8 cellular contexts compared by ENCODE assay signal in the genomic region with DNA sequence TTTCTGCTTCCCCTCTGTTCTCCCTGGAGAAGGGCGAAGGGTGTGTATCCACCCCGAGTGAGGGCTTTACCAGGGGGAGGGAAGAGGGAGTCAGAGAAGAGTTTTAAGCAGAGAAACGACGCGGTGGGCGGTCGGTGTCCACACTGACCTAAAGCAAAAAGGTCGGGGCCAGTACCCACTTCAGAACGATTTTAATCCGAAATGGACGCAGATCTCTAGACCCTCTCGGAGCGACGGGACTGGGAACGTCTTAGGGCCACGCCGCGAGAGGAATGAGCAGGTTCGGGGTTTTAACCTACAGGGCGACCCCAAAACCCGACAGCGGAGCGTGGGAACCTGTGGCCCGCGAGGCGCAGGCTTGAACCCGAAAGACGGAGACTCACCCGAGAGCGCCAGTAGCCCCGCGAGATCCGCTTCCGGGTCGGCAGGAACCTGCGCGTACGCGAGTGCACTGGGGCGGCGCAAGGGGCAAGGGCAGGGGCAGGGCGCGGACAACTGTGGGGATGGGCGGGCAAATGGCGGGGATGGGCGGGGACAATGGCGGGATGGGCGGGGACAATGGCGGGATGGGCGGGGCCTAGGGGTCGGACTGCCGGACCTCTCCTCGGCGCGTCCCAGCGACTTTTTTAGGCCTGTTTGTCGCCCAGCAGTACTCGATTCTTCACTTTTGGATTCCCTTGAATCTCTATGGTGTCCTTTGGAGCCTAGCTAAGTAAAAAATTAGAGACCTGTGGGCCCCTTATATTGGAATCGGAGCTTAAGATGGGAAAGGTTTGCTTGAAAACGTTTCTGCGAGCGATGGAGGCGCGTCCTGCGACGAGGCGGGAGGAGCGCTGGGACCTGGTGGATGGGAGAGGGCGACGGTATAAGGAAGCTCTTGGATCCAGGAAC. TPM values are rescaled to one million over a fixed set of nuclear protein-coding genes. Genes with fewer than 3 reads are reported as not detected.
DNase-seq lines count a peak whose midpoint lies in the region; ATAC-seq and TF ChIP-seq lines count a peak whose summit lies in the region.

Gene ZNF677, minus strand, starts transcription at position 423 of the 891 bp plus-strand sequence. CDS start 3,323 bp downstream, outside the sequence.

- H3K36me3 Mint-ChIP-seq in IgD-negative memory B cell: peaks cover 2% of the 10 kb centered on the region

- TF ChIP-seq CTCF in AG09319 (IDR thresholded peaks at IDR 0.05; ENCODE audit: low read depth, low read length): no peak

- peak; percentile 88 for ATAC-seq in left lobe of liver
- no peak for ATAC-seq in GM21619 (IDR thresholded peaks at IDR 0.05; ENCODE audit: unreplicated experiment)
- no peak for ATAC-seq in HG03097 (IDR thresholded peaks at IDR 0.05; ENCODE audit: low FRiP score, unreplicated experiment)

- peaks cover 7% of the 10 kb centered on the region for H3K27me3 Mint-ChIP-seq in IgD-negative memory B cell

- peaks cover 0 to 3% (median 2%) of the 10 kb centered on the region in 3 donors for H3K4me1 Mint-ChIP-seq in IgD-negative memory B cell

- H3K9me3 Mint-ChIP-seq in IgD-negative memory B cell: peaks cover 11 to 29% (median 29%) of the 10 kb centered on the region in 3 donors

- DNase-seq in AG09319 (ENCODE audit: extremely low read depth, low read depth) (peak; percentile 58), dermis microvascular lymphatic vessel endothelial cell (ENCODE audit: low read depth in 2 of 2) (peak; percentile 72 to 85), left lobe of liver (ENCODE audit: low spot score) (peak; percentile 66)
- peak; percentile 75 to 81 for DNase-seq in activated CD4-positive, alpha-beta T cell treated with anti-CD3 and anti-CD28 coated beads, Interleukin-2, amount 50 U/mL, for 48 hours
- peak; percentile 42 to 49 for DNase-seq in stimulated activated CD4-positive, alpha-beta T cell treated with anti-CD3 and anti-CD28 coated beads, Interleukin-1b, Interleukin-23, amount 100 ng/mL, for 1 hour (ENCODE audit: low read depth in 2 of 2)

- peak within 1 kb of the TSS in 2 of 3 donors; percentile 68 to 72 for H3K27ac Mint-ChIP-seq in IgD-negative memory B cell

- H3K4me3 Mint-ChIP-seq in IgD-negative memory B cell: peak within 1 kb of the TSS; percentile 79 to 94 (median 86)

RNA-seq across cellular contexts. Expression of gene ZNF677, which starts in this region (rescaled TPM):
- 8.7 TPM for polyA plus RNA-seq in IgD-negative memory B cell
- 10.3 and 12.6 TPM in 2 replicates for total RNA-seq in dermis microvascular lymphatic vessel endothelial cell
- total RNA-seq in left lobe of liver: 1.1 TPM
